13 cellular contexts compared by ENCODE assay signal in genomic region chr21:44710294-44710665, GRCh38. TPM values are rescaled to one million over a fixed set of nuclear protein-coding genes. Genes with fewer than 3 reads are reported as not detected.
A peak's percentile ranks its signal among the peaks of the same experiment; 100 is the strongest.
DNase-seq lines count a peak whose midpoint lies in the region; ATAC-seq and TF ChIP-seq lines count a peak whose summit lies in the region.
"Had no signal": no experiment of that assay in that cellular context is flagged by ENCODE, and none has a peak within 500 bp of the region (broad histone marks: within the 10 kb centered on the region; RNA-seq: fewer than 3 reads in every experiment).

No MANE protein-coding gene starts in this region.

- no peaks in the 10 kb centered on the region for H3K9me3 Mint-ChIP-seq in activated CD8-positive, alpha-beta memory T cell treated with anti-CD3 and anti-CD28 coated beads, Interleukin-2, amount 10 ng/mL, durations not matched to agents 7 days and 5 days (ENCODE audit: low read depth)
- H3K9me3 Mint-ChIP-seq in naive thymus-derived CD8-positive, alpha-beta T cell, result peaks cover 0 to 16% (median 5%) of the 10 kb centered on the region in 9 donors

- H3K27me3 Mint-ChIP-seq in activated CD8-positive, alpha-beta memory T cell treated with anti-CD3 and anti-CD28 coated beads, Interleukin-2, amount 10 ng/mL, durations not matched to agents 7 days and 5 days, result peaks cover 91% of the 10 kb centered on the region
- peaks cover 43 to 100% (median 60%) of the 10 kb centered on the region in 5 donors for H3K27me3 Mint-ChIP-seq in naive thymus-derived CD8-positive, alpha-beta T cell

- no peak for ATAC-seq in activated CD8-positive, alpha-beta memory T cell treated with anti-CD3 and anti-CD28 coated beads, Interleukin-2, amount 10 ng/mL, durations not matched to agents 7 days and 5 days
- no peak for ATAC-seq in naive thymus-derived CD8-positive, alpha-beta T cell
- no peak for ATAC-seq in HG03108 (IDR thresholded peaks at IDR 0.05; ENCODE audit: unreplicated experiment)
- ATAC-seq: gastrocnemius medialis, K562 had no signal

- CTCF ChIA-PET in activated CD8-positive, alpha-beta memory T cell treated with anti-CD3 and anti-CD28 coated beads, Interleukin-2, amount 10 ng/mL, durations not matched to agents 7 days and 5 days (lab: Charles Lee), result interaction anchor here (0.9 to 1.1 kb wide), 3 partner anchors 83 to 200 kb away, joined by 3 to 4 read pairs (median 4); partner anchors contain the start of gene PTTG1IP

- H3K27ac ChIP-seq in HUES6 (ENCODE audit: low read depth, low read length), result no peak overlapping the region
- H3K27ac ChIP-seq in coronary artery, result no peak overlapping the region
- H3K27ac ChIP-seq: ascending aorta, gastrocnemius medialis had no signal

- H3K4me3 ChIP-seq in HUES6 (ENCODE audit: low read depth, low read length) (peak overlapping the region; percentile 64), coronary artery (no peak overlapping the region)
- H3K4me3 ChIP-seq: ascending aorta, gastrocnemius medialis, K562 had no signal

- no peaks in the 10 kb centered on the region for H3K9me3 ChIP-seq in HUES6 (ENCODE audit: control insufficient read depth, insufficient read depth, low read depth, low read length)
- H3K9me3 ChIP-seq: ascending aorta, gastrocnemius medialis had no signal

- DNase-seq in activated CD8-positive, alpha-beta memory T cell treated with anti-CD3 and anti-CD28 coated beads for 24 hours, result peak; percentile 56
- no peak for DNase-seq in activated CD8-positive, alpha-beta memory T cell treated with anti-CD3 and anti-CD28 coated beads, Interleukin-2, amount 10 ng/mL, durations not matched to agents 7 days and 5 days
- DNase-seq in coronary artery (ENCODE audit: low spot score), result peak; percentile 68
- peak in 1 of 10 donors; percentile 15 for DNase-seq in naive thymus-derived CD8-positive, alpha-beta T cell
- no peak for DNase-seq in cerebellar nuclear complex (lab: John Stamatoyannopoulos, UW)
- no peak for DNase-seq in NCI-H82 (lab: John Stamatoyannopoulos, UW)
- DNase-seq: gastrocnemius medialis had no signal

- no peak overlapping the region for H3K4me3 Mint-ChIP-seq in activated CD8-positive, alpha-beta memory T cell treated with anti-CD3 and anti-CD28 coated beads, Interleukin-2, amount 10 ng/mL, durations not matched to agents 7 days and 5 days
- H3K4me3 Mint-ChIP-seq in naive thymus-derived CD8-positive, alpha-beta T cell, result peak overlapping the region in 8 of 10 donors; percentile 39 to 80 (median 71)

- H3K4me1 Mint-ChIP-seq in activated CD8-positive, alpha-beta memory T cell treated with anti-CD3 and anti-CD28 coated beads, Interleukin-2, amount 10 ng/mL, durations not matched to agents 7 days and 5 days, result peaks cover 8% of the 10 kb centered on the region
- peaks cover 21 to 48% (median 37%) of the 10 kb centered on the region in 4 donors for H3K4me1 Mint-ChIP-seq in naive thymus-derived CD8-positive, alpha-beta T cell

- H3K9ac ChIP-seq in HUES6 (ENCODE audit: low read length), result peak overlapping the region; percentile 67

- no peak overlapping the region for H3K27ac Mint-ChIP-seq in activated CD8-positive, alpha-beta memory T cell treated with anti-CD3 and anti-CD28 coated beads, Interleukin-2, amount 10 ng/mL, durations not matched to agents 7 days and 5 days
- H3K27ac Mint-ChIP-seq in naive thymus-derived CD8-positive, alpha-beta T cell, result peak overlapping the region in 3 of 10 donors; percentile 10 to 57 (median 34)
- H3K27ac Mint-ChIP-seq: activated T-cell treated with anti-CD3 and anti-CD28 coated beads, Interleukin-2, amount 50 U/mL, for 24 hours had no signal

- H3K36me3 ChIP-seq in HUES6 (ENCODE audit: control insufficient read depth, insufficient read depth, low read length), result no peaks in the 10 kb centered on the region
- H3K36me3 ChIP-seq: ascending aorta, gastrocnemius medialis had no signal

- H3K4me1 ChIP-seq in HUES6 (ENCODE audit: control insufficient read depth, insufficient read depth, low read length), result peaks cover 56% of the 10 kb centered on the region
- H3K4me1 ChIP-seq: ascending aorta had no signal

- peaks cover 91% of the 10 kb centered on the region for H3K27me3 ChIP-seq in HUES6 (ENCODE audit: control insufficient read depth, insufficient read depth, low read length)

- peaks cover 7% of the 10 kb centered on the region for H3K36me3 Mint-ChIP-seq in activated CD8-positive, alpha-beta memory T cell treated with anti-CD3 and anti-CD28 coated beads, Interleukin-2, amount 10 ng/mL, durations not matched to agents 7 days and 5 days
- H3K36me3 Mint-ChIP-seq in naive thymus-derived CD8-positive, alpha-beta T cell, result peaks cover 5 to 7% (median 7%) of the 10 kb centered on the region in 3 donors

- POLR2A ChIA-PET in naive thymus-derived CD8-positive, alpha-beta T cell (lab: Charles Lee), result interaction anchor here (1.0 to 1.2 kb wide), 3 partner anchors 13 to 163 kb away, joined by 3 to 5 read pairs (median 4); no protein-coding TSS in a partner anchor

- no peak for TF ChIP-seq CTCF in coronary artery (IDR thresholded peaks at IDR 0.05)

RNA-seq across cellular contexts. Expression of gene TSPEAR, which starts 1.1 kb away (rescaled TPM):
- not detected for total RNA-seq in activated CD8-positive, alpha-beta memory T cell treated with anti-CD3 and anti-CD28 coated beads, Interleukin-2, amount 10 ng/mL, durations not matched to agents 7 days and 5 days
- not detected for total RNA-seq in naive thymus-derived CD8-positive, alpha-beta T cell
- polyA plus RNA-seq in naive thymus-derived CD8-positive, alpha-beta T cell, result under 1 TPM in 1 of 3 donors, not detected in 2; 0.07 TPM
- total RNA-seq: ascending aorta, gastrocnemius medialis, K562, SK-MEL-5 had no signal
- polyA plus RNA-seq: K562 had no signal

RNA-seq across cellular contexts. Expression of gene KRTAP10-12, which starts 13.3 kb away (rescaled TPM):
- not detected for total RNA-seq in activated CD8-positive, alpha-beta memory T cell treated with anti-CD3 and anti-CD28 coated beads, Interleukin-2, amount 10 ng/mL, durations not matched to agents 7 days and 5 days
- not detected for total RNA-seq in naive thymus-derived CD8-positive, alpha-beta T cell
- polyA plus RNA-seq in naive thymus-derived CD8-positive, alpha-beta T cell, result not detected
- total RNA-seq: ascending aorta, gastrocnemius medialis, K562, SK-MEL-5 had no signal
- polyA plus RNA-seq: K562 had no signal

RNA-seq across cellular contexts. Expression of gene KRTAP12-1, which starts 28.3 kb away (rescaled TPM):
- not detected for total RNA-seq in activated CD8-positive, alpha-beta memory T cell treated with anti-CD3 and anti-CD28 coated beads, Interleukin-2, amount 10 ng/mL, durations not matched to agents 7 days and 5 days
- total RNA-seq in naive thymus-derived CD8-positive, alpha-beta T cell, result not detected
- not detected for polyA plus RNA-seq in naive thymus-derived CD8-positive, alpha-beta T cell
- total RNA-seq: ascending aorta, gastrocnemius medialis, K562, SK-MEL-5 had no signal
- polyA plus RNA-seq: K562 had no signal

RNA-seq across cellular contexts. Expression of gene KRTAP12-2, which starts 43.6 kb away (rescaled TPM):
- total RNA-seq in activated CD8-positive, alpha-beta memory T cell treated with anti-CD3 and anti-CD28 coated beads, Interleukin-2, amount 10 ng/mL, durations not matched to agents 7 days and 5 days, result not detected
- total RNA-seq in naive thymus-derived CD8-positive, alpha-beta T cell, result not detected
- not detected for polyA plus RNA-seq in naive thymus-derived CD8-positive, alpha-beta T cell
- total RNA-seq: ascending aorta, gastrocnemius medialis, K562, SK-MEL-5 had no signal
- polyA plus RNA-seq: K562 had no signal

RNA-seq across cellular contexts. Expression of gene KRTAP12-3, which starts 52.5 kb away (rescaled TPM):
- total RNA-seq in activated CD8-positive, alpha-beta memory T cell treated with anti-CD3 and anti-CD28 coated beads, Interleukin-2, amount 10 ng/mL, durations not matched to agents 7 days and 5 days, result not detected
- total RNA-seq in naive thymus-derived CD8-positive, alpha-beta T cell, result not detected
- not detected for polyA plus RNA-seq in naive thymus-derived CD8-positive, alpha-beta T cell
- total RNA-seq: ascending aorta, gastrocnemius medialis, K562, SK-MEL-5 had no signal
- polyA plus RNA-seq: K562 had no signal

Comparison
In these comparisons a context has a peak if more than half of its experiments do, and no peak if none do; other contexts are left out.
1. DNase-seq: peak in activated CD8-positive, alpha-beta memory T cell treated with anti-CD3 and anti-CD28 coated beads for 24 hours (single experiment) and coronary artery (single experiment); none in activated CD8-positive, alpha-beta memory T cell treated with anti-CD3 and anti-CD28 coated beads, Interleukin-2, amount 10 ng/mL, durations not matched to agents 7 days and 5 days (single experiment), cerebellar nuclear complex (0 of 2) and NCI-H82 (single experiment).